In the genomic region with DNA sequence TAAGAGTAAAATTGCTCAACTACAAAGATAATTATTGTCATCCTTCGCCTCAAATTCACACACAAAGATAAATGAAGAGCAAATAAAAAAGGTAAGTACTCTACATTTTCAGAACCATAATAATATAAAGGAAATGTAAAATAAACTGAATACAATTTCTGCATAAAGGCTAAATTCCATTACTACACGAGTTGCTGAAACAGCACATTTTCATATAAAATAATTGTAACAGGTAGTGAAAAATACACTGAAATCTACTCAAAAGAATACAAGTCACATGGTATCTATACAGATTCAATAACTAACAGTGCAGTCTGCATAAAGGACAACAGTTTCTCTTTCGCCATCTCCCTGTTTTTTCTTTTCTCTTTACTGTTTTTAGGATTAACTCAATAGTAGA, we compare ENCODE assay signal across 9 cellular contexts.
"Had no signal": no experiment of that assay in that cellular context is flagged by ENCODE, and none has a peak within 500 bp of the region (broad histone marks: within the 10 kb centered on the region; RNA-seq: fewer than 3 reads in every experiment).

No MANE protein-coding gene starts in this region.

- H3K9ac ChIP-seq: GM23248, KMS-11 had no signal

- H3K4me3 ChIP-seq: GM23248, HAP-1 had no signal

- H2AFZ ChIP-seq: GM23248 had no signal

- H3K9me3 Mint-ChIP-seq: HFFc6 had no signal

- DNase-seq: GM23248, GOT3, H7, HFFc6, KBM-7 had no signal

- H3K27ac ChIP-seq: GM23248, KMS-11 had no signal

- H3K4me2 ChIP-seq: KMS-11 had no signal

- ATAC-seq: HCT116 had no signal

- H3K4me3 Mint-ChIP-seq: HFFc6 had no signal

- H3K27ac Mint-ChIP-seq: HFFc6 had no signal

- H3K9me3 ChIP-seq: HAP-1 had no signal

- FAIRE-seq: HTR-8/SVneo had no signal
